In the genomic region with DNA sequence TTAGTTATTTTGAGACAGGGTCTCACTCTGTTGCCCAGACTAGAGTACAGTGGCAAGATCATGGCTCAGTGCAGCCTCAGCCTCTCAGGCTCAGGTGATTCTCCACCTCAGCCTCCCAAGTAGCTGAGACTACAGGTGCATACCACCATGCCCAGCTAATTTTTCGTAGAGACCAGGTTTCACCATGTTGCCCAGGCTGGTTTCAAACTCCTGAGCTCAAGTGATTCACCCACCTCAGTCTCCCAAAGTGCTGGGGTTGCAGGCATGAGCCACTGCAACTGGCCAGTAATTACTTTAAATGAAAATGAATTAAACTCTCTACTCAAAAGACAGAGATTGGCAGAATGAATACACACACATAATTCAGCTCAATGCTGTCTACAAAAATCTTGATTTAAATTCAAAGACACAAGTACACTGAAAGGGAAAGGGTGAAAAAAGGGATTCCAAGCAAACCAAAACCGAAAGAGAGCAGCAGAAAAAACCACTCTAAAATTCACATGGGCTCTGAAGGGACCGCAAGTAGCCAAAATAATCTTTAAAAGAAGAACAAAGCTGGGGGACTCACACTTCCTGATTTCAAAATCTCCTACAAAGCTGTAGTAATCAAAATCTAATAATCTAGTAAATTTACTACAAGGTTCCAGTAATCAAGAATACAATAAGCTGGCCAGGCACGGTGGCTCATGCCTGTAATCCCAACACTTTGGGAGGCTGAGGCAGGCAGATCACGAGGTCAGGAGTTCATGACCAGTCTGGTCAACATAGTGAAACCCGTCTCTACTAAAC, we compare ENCODE assay signal across 9 cellular contexts. TPM values are rescaled to one million over a fixed set of nuclear protein-coding genes. Genes with fewer than 3 reads are reported as not detected.
DNase-seq lines count a peak whose midpoint lies in the region; ATAC-seq and TF ChIP-seq lines count a peak whose summit lies in the region.
"Had no signal": no experiment of that assay in that cellular context is flagged by ENCODE, and none has a peak within 500 bp of the region (broad histone marks: within the 10 kb centered on the region; RNA-seq: fewer than 3 reads in every experiment).

No MANE protein-coding gene starts in this region.

- intact Hi-C loops in lower lobe of right lung (cut with DNase I) = no loop called here

- TF ChIP-seq CTCF in lower lobe of right lung (IDR thresholded peaks at IDR 0.05) = no peak

- peak; percentile 85 for DNase-seq in SIG-M5 treated with dmso at 0.1 percent for 504 hours (lab: John Stamatoyannopoulos, UW; ENCODE audit: unreplicated experiment)
- DNase-seq in lower lobe of right lung = no peak
- DNase-seq in NAMALWA (ENCODE audit: low spot score) = no peak
- no peak for DNase-seq in iPS-NIHi11 (ENCODE audit: low spot score)
- DNase-seq in NCI-H2227 (lab: John Stamatoyannopoulos, UW; ENCODE audit: unreplicated experiment) = no peak
- DNase-seq in glomerular visceral epithelial cell (ENCODE audit: extremely low spot score) = no peak
- DNase-seq: NCI-H2029 treated with DMSO at 0.1 percent for 48 hours had no signal

- no peaks in the 10 kb centered on the region for H3K36me3 ChIP-seq in lower lobe of right lung

- H3K9me3 ChIP-seq in lower lobe of right lung = no peaks in the 10 kb centered on the region

- peaks cover 8% of the 10 kb centered on the region for H3K4me1 ChIP-seq in lower lobe of right lung

- H3K27me3 ChIP-seq in lower lobe of right lung (ENCODE audit: low read depth) = no peaks in the 10 kb centered on the region

- H3K27ac ChIP-seq in lower lobe of right lung = no peak overlapping the region

- peak overlapping the region; percentile 31; the same call in 1 of the 2 replicates for H3K4me3 ChIP-seq in GM08714 (ENCODE audit: low read length)
- peak overlapping the region; percentile 15 for H3K4me3 ChIP-seq in lower lobe of right lung

- ATAC-seq in GM21619 (IDR thresholded peaks at IDR 0.05; ENCODE audit: unreplicated experiment) (peak; percentile 53), lower lobe of right lung (peak in 1 of 2 donors; percentile 37)

RNA-seq across cellular contexts. Expression of a gene that starts 11.8 kb away (rescaled TPM):
- 32.0 TPM for total RNA-seq in lower lobe of right lung
